Comparison of ENCODE assay signal across 8 cellular contexts in the genomic region with DNA sequence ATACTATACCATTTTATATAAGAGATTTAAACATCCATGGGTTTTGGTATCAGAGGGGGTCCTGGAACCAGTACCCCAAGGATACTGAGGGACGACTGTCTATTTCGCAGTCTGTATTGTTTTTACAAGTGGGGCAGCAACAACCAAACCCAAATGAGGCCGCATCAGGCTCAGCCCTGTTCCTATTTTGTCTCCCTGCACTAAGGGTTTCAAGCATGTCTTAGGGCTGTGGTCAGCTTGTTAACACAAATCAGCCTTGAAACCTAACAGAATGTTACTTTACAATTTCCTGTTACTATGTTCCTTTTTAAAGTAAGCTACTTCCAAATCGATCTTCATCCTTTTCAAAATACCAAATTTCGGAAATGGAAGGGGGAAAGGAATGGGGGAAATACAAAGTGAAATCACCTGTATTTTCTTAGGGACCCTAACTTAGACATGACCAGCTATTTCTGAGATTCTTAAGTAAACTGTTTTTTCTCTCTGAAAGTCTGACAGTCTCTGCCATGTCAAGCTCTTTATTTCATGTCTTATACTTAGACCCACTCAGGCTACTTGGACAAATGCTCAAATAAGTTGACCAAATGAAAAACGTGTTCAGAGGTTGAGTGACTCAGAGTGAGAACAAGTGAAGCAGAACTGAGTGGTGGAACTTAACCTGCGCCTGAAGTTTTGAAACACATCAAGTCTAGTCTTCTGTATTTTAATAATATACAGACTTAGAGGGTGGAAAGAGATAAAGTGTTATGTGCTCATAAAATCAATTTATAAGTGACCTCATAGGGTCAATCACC.
DNase-seq lines count a peak whose midpoint lies in the region; ATAC-seq, FAIRE-seq and TF ChIP-seq lines count a peak whose summit lies in the region.

No MANE protein-coding gene starts in this region.

- H3K27ac ChIP-seq in urinary bladder (ENCODE audit: low read depth): peak overlapping the region; percentile 38

- H3K4me3 ChIP-seq in GM06990 (replicated peaks; ENCODE audit: low read depth, low read length): peak overlapping the region; percentile 59
- H3K4me3 ChIP-seq in urinary bladder (ENCODE audit: low read depth, low read length): no peak overlapping the region

- peaks cover 5% of the 10 kb centered on the region for H3K9me3 Mint-ChIP-seq in central memory CD8-positive, alpha-beta T cell

- peak overlapping the region; percentile 66 for H3K4me3 Mint-ChIP-seq in central memory CD8-positive, alpha-beta T cell

- no peak for TF ChIP-seq CTCF in GM06990 (IDR thresholded peaks at IDR 0.05; ENCODE audit: insufficient read depth, low read length, poor library complexity, severe bottlenecking)

- no peak for FAIRE-seq in H54 (lab: Jason Lieb, UNC)

- no peak for TF ChIP-seq POLR2A in H54 (IDR thresholded peaks at IDR 0.05; ENCODE audit: low read depth, low read length)

- peak overlapping the region; percentile 91 for H3K27ac Mint-ChIP-seq in central memory CD8-positive, alpha-beta T cell (ENCODE audit: low read depth)

- H3K36me3 Mint-ChIP-seq in central memory CD8-positive, alpha-beta T cell (ENCODE audit: insufficient read depth): peaks cover 5% of the 10 kb centered on the region

- H3K4me1 Mint-ChIP-seq in central memory CD8-positive, alpha-beta T cell: peaks cover 28% of the 10 kb centered on the region

- H3K36me3 ChIP-seq in GM06990 (ENCODE audit: control insufficient read depth, insufficient read depth, low read length): no peaks in the 10 kb centered on the region
- no peaks in the 10 kb centered on the region for H3K36me3 ChIP-seq in urinary bladder (ENCODE audit: insufficient read depth)

- ATAC-seq in GM19467 (IDR thresholded peaks at IDR 0.05; ENCODE audit: unreplicated experiment) (peak; percentile 80), HG03460 (IDR thresholded peaks at IDR 0.05; ENCODE audit: unreplicated experiment) (peak; percentile 85)
- ATAC-seq in central memory CD8-positive, alpha-beta T cell (replicated peaks; ENCODE audit: extremely low read depth, poor library complexity, severe bottlenecking): peak; percentile 77

- DNase-seq in GM06990 (ENCODE audit: extremely low read depth, insufficient read length): peak; percentile 72
- DNase-seq in central memory CD8-positive, alpha-beta T cell (ENCODE audit: low spot score in 2 of 2): no peak
- DNase-seq in activated effector memory CD4-positive, alpha-beta T cell treated with anti-CD3 and anti-CD28 coated beads, Interleukin-2, amount 50 U/mL, for 16 hours: no peak
- DNase-seq in NCI-H187 treated with DMSO at 0.1 percent for 48 hours (lab: John Stamatoyannopoulos, UW): no peak
- no peak for DNase-seq in H54 (ENCODE audit: insufficient read length, low spot score)

- H3K27me3 Mint-ChIP-seq in central memory CD8-positive, alpha-beta T cell: no peaks in the 10 kb centered on the region

- no peaks in the 10 kb centered on the region for H3K27me3 ChIP-seq in GM06990 (replicated peaks; ENCODE audit: control insufficient read depth, insufficient read depth, low read length)

- no peaks in the 10 kb centered on the region for H3K4me1 ChIP-seq in urinary bladder (ENCODE audit: insufficient read depth)

- WGBS in urinary bladder: 67% methylated on average over 7 of the region's 7 CpGs
